1 cellular context compared by ENCODE assay signal in genomic region chr12:88578821-88579518, GRCh38.
TF ChIP-seq lines count a peak whose summit lies in the region.

No MANE protein-coding gene starts in this region.

TF ChIP-seq in HEK293, 187 proteins besides CTCF, POLR2A, EP300 and RAD21 (continued from another document):
- TF ChIP-seq ZNF398 (tag by site-specific recombination; IDR thresholded peaks at IDR 0.05) = peak; percentile 42; the same call in 1 of the 2 replicates
